Comparison of ENCODE assay signal across 8 cellular contexts in the genomic region with DNA sequence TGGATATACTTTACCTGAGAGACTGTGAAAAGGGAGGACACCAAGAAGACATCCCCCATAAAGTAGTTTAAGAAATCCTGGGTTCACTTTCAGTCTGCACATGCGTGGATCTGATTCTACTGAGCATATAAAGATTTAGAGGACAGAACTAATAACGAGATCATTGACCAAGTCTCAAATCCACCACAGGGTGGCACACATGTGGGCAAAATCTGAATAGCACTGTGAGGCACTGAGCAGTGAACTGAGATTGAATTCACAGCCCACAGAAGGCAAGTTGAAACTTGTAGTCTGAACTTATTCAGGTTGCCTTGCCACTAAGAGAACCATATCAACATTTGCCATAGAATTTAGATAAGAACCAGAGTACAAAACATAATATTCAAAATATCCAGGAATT.
DNase-seq lines count a peak whose midpoint lies in the region; ATAC-seq, FAIRE-seq and TF ChIP-seq lines count a peak whose summit lies in the region.

No MANE protein-coding gene starts in this region.

- ATAC-seq in A549 = peak; percentile 98 to 99
- peak; percentile 68 for ATAC-seq in HG02623 (IDR thresholded peaks at IDR 0.05; ENCODE audit: unreplicated experiment)
- ATAC-seq in stimulated activated naive CD8-positive, alpha-beta T cell treated with anti-CD3 and anti-CD28 coated beads, Interleukin-15, Interleukin-2, amounts not matched to agents 100 U/mL and 50 U/mL, for 24 hours = no peak

- in situ Hi-C loops in GM13976 (cut with MboI; ENCODE audit: low sequenced_read_pairs, unreplicated experiment) = no loop called here

- H3K4me2 ChIP-seq in A549 = peak overlapping the region; percentile 13; the same call in 2 of the 3 replicates

- H3K9me3 ChIP-seq in A549 = no peaks in the 10 kb centered on the region
- no peaks in the 10 kb centered on the region for H3K9me3 ChIP-seq in left ventricle myocardium inferior (replicated peaks)
- H3K9me3 ChIP-seq in ovary = no peaks in the 10 kb centered on the region

- H3K27me3 ChIP-seq in left ventricle myocardium inferior (ENCODE audit: low read depth) (peaks cover 8% of the 10 kb centered on the region), ovary (no peaks in the 10 kb centered on the region)

- CTCF ChIA-PET in A549 (lab: Yijun Ruan, JAX) = interaction anchor here (0.8 to 1.2 kb wide), 4 partner anchors 13 to 144 kb away, joined by 3 to 4 read pairs (median 3); no protein-coding TSS in a partner anchor

- TF ChIP-seq POLR2A in A549 (IDR thresholded peaks at IDR 0.05; ENCODE audit: low read length) (no peak), ovary (IDR thresholded peaks at IDR 0.05) (no peak)

- intact Hi-C loops in left ventricle myocardium inferior (cut with micrococcal nuclease) (no loop called here), ovary (cut with DNase I) (no loop called here)

- DNase-seq in A549 (ENCODE audit: low read depth in 1 of 2, low spot score in 1 of 2) (peak; percentile 43 to 77), GM13976 (ENCODE audit: low spot score) (peak; percentile 1), NCI-H1436 (lab: John Stamatoyannopoulos, UW) (peak; percentile 62), left ventricle myocardium inferior (peak; percentile 14), ovary (no peak)
- peak; percentile 9 for DNase-seq in activated CD4-positive, alpha-beta T cell treated with anti-CD3 and anti-CD28 coated beads, Interleukin-2, amount 50 U/mL, for 1 hour
- peak; percentile 5 for DNase-seq in stimulated activated naive CD8-positive, alpha-beta T cell treated with anti-CD3 and anti-CD28 coated beads, Interleukin-15, Interleukin-2, amounts not matched to agents 100 U/mL and 50 U/mL, for 24 hours

- H3K36me3 ChIP-seq in left ventricle myocardium inferior = no peaks in the 10 kb centered on the region
- H3K36me3 ChIP-seq in ovary = no peaks in the 10 kb centered on the region

- POLR2A ChIA-PET in A549 (lab: Yijun Ruan, JAX) = no interaction called here

- H3K4me1 ChIP-seq in A549 (peaks cover 11% of the 10 kb centered on the region; the same call in 2 of the 3 replicates), left ventricle myocardium inferior (no peaks in the 10 kb centered on the region), ovary (ENCODE audit: insufficient read depth) (no peaks in the 10 kb centered on the region)

- peak; percentile 84 to 87 for TF ChIP-seq RAD21 in A549 (conservative IDR thresholded peaks at IDR 0.05 in 1 of 2, IDR thresholded peaks at IDR 0.05 in 1 of 2)

- H3K27ac ChIP-seq in A549 (peak overlapping the region; percentile 26 to 34; a peak in 2 of 6 replicates), left ventricle myocardium inferior (replicated peaks) (no peak overlapping the region), ovary (no peak overlapping the region)

- peak; percentile 77 for FAIRE-seq in A549 (lab: Jason Lieb, UNC)

- TF ChIP-seq EP300 in A549 (IDR thresholded peaks at IDR 0.05) (no peak), ovary (IDR thresholded peaks at IDR 0.05) (no peak)

- 25% methylated on average over 2 of the region's 2 CpGs for WGBS in A549 (ENCODE audit: missing lambda C conversion rate)
- WGBS in ovary, 3 donors = 23 to 33% (median 26%) methylated on average over 2 of the region's 2 CpGs

- H3K4me3 ChIP-seq in A549 (no peak overlapping the region), left ventricle myocardium inferior (no peak overlapping the region), ovary (no peak overlapping the region)

- TF ChIP-seq CTCF in A549 (IDR thresholded peaks at IDR 0.05) (peak; percentile 73), GM13976 (IDR thresholded peaks at IDR 0.05; ENCODE audit: borderline replicate concordance, control extremely low read depth, extremely low read depth, insufficient read depth, missing control alignments) (peak; percentile 14), left ventricle myocardium inferior (IDR thresholded peaks at IDR 0.05; ENCODE audit: borderline replicate concordance) (peak; percentile 53), ovary (IDR thresholded peaks at IDR 0.05) (no peak)

TF ChIP-seq in A549, 52 proteins besides CTCF, POLR2A, EP300 and RAD21:
- TF ChIP-seq, protein P1, sequence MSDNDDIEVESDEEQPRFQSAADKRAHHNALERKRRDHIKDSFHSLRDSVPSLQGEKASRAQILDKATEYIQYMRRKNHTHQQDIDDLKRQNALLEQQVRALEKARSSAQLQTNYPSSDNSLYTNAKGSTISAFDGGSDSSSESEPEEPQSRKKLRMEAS (IDR thresholded peaks at IDR 0.05) = no peak
- TF ChIP-seq, protein P2, sequence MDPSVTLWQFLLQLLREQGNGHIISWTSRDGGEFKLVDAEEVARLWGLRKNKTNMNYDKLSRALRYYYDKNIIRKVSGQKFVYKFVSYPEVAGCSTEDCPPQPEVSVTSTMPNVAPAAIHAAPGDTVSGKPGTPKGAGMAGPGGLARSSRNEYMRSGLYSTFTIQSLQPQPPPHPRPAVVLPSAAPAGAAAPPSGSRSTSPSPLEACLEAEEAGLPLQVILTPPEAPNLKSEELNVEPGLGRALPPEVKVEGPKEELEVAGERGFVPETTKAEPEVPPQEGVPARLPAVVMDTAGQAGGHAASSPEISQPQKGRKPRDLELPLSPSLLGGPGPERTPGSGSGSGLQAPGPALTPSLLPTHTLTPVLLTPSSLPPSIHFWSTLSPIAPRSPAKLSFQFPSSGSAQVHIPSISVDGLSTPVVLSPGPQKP (IDR thresholded peaks at IDR 0.05; ENCODE audit: low read depth, low read length) = no peak
- TF ChIP-seq SMC3 (IDR thresholded peaks at IDR 0.05) (peak; percentile 91), PHF8 (IDR thresholded peaks at IDR 0.05; ENCODE audit: borderline replicate concordance, low read depth) (no peak)

Comparison
In these comparisons a context has a peak if more than half of its experiments do, and no peak if none do; other contexts are left out.
1. DNase-seq: peak in A549 (2 of 2), GM13976 (single experiment), NCI-H1436 (single experiment), activated CD4-positive, alpha-beta T cell treated with anti-CD3 and anti-CD28 coated beads, Interleukin-2, amount 50 U/mL, for 1 hour (single experiment), left ventricle myocardium inferior (single experiment) and stimulated activated naive CD8-positive, alpha-beta T cell treated with anti-CD3 and anti-CD28 coated beads, Interleukin-15, Interleukin-2, amounts not matched to agents 100 U/mL and 50 U/mL, for 24 hours (single experiment); none in ovary (0 of 5).
2. H3K27ac ChIP-seq: peak in A549 (2 of 2); none in left ventricle myocardium inferior (single experiment) and ovary (0 of 2).
3. CTCF ChIP-seq: peak in A549 (single experiment), GM13976 (single experiment) and left ventricle myocardium inferior (single experiment); none in ovary (0 of 3).